In the genomic region with DNA sequence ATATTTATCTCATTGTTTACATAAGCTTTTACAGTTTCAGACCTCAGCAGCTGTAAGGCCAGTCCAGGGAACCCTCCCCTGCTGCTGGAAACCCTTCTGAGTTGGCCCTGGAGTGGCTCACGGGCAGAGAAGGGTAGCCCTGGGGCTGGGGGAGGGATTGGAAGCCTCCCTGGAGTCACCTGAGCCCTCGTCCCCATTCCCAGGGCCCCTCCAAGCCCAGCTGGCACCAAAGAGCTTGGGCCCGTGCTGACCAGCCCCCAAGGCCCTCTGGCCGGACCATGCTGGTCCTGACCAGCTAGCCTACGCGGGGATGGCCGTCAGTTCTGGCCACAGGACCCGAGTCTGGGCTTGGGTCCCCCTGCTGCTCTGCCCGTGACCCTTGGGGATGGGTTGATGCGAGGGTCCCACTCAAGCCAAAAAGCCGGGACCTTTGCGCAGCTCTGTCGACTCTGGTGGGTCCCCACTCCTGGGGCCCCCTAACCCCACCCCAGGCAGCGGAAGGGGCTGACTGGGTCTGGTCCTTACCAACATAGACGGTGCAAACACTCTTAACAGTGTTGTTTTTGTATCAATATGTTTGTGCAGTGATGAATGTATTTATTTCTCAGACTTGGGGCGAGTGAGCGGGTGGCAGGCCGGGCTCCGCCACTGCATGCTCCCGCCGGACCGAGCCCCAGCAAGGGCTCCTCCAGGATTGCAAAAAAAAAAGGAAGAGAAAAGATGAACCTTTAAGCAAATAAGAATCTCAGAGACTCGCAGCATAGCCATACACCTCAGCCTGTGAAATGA, we compare ENCODE assay signal across 1 cellular context.
TF ChIP-seq lines count a peak whose summit lies in the region.

No MANE protein-coding gene starts in this region.

TF ChIP-seq in GM23338, 12 proteins besides CTCF, POLR2A, EP300 and RAD21:
- TF ChIP-seq, protein P1, sequence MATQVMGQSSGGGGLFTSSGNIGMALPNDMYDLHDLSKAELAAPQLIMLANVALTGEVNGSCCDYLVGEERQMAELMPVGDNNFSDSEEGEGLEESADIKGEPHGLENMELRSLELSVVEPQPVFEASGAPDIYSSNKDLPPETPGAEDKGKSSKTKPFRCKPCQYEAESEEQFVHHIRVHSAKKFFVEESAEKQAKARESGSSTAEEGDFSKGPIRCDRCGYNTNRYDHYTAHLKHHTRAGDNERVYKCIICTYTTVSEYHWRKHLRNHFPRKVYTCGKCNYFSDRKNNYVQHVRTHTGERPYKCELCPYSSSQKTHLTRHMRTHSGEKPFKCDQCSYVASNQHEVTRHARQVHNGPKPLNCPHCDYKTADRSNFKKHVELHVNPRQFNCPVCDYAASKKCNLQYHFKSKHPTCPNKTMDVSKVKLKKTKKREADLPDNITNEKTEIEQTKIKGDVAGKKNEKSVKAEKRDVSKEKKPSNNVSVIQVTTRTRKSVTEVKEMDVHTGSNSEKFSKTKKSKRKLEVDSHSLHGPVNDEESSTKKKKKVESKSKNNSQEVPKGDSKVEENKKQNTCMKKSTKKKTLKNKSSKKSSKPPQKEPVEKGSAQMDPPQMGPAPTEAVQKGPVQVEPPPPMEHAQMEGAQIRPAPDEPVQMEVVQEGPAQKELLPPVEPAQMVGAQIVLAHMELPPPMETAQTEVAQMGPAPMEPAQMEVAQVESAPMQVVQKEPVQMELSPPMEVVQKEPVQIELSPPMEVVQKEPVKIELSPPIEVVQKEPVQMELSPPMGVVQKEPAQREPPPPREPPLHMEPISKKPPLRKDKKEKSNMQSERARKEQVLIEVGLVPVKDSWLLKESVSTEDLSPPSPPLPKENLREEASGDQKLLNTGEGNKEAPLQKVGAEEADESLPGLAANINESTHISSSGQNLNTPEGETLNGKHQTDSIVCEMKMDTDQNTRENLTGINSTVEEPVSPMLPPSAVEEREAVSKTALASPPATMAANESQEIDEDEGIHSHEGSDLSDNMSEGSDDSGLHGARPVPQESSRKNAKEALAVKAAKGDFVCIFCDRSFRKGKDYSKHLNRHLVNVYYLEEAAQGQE (IDR thresholded peaks at IDR 0.05; ENCODE audit: unreplicated experiment) = no peak
- no peak for TF ChIP-seq CREB1 (CRISPR knock-in tag; IDR thresholded peaks at IDR 0.05; ENCODE audit: low read depth)
- no peak for TF ChIP-seq EZH2 (IDR thresholded peaks at IDR 0.05; ENCODE audit: low read depth, unreplicated experiment)
- no peak for TF ChIP-seq POLR2AphosphoS5 (IDR thresholded peaks at IDR 0.05; ENCODE audit: low read depth)
- TF ChIP-seq, protein P2, sequence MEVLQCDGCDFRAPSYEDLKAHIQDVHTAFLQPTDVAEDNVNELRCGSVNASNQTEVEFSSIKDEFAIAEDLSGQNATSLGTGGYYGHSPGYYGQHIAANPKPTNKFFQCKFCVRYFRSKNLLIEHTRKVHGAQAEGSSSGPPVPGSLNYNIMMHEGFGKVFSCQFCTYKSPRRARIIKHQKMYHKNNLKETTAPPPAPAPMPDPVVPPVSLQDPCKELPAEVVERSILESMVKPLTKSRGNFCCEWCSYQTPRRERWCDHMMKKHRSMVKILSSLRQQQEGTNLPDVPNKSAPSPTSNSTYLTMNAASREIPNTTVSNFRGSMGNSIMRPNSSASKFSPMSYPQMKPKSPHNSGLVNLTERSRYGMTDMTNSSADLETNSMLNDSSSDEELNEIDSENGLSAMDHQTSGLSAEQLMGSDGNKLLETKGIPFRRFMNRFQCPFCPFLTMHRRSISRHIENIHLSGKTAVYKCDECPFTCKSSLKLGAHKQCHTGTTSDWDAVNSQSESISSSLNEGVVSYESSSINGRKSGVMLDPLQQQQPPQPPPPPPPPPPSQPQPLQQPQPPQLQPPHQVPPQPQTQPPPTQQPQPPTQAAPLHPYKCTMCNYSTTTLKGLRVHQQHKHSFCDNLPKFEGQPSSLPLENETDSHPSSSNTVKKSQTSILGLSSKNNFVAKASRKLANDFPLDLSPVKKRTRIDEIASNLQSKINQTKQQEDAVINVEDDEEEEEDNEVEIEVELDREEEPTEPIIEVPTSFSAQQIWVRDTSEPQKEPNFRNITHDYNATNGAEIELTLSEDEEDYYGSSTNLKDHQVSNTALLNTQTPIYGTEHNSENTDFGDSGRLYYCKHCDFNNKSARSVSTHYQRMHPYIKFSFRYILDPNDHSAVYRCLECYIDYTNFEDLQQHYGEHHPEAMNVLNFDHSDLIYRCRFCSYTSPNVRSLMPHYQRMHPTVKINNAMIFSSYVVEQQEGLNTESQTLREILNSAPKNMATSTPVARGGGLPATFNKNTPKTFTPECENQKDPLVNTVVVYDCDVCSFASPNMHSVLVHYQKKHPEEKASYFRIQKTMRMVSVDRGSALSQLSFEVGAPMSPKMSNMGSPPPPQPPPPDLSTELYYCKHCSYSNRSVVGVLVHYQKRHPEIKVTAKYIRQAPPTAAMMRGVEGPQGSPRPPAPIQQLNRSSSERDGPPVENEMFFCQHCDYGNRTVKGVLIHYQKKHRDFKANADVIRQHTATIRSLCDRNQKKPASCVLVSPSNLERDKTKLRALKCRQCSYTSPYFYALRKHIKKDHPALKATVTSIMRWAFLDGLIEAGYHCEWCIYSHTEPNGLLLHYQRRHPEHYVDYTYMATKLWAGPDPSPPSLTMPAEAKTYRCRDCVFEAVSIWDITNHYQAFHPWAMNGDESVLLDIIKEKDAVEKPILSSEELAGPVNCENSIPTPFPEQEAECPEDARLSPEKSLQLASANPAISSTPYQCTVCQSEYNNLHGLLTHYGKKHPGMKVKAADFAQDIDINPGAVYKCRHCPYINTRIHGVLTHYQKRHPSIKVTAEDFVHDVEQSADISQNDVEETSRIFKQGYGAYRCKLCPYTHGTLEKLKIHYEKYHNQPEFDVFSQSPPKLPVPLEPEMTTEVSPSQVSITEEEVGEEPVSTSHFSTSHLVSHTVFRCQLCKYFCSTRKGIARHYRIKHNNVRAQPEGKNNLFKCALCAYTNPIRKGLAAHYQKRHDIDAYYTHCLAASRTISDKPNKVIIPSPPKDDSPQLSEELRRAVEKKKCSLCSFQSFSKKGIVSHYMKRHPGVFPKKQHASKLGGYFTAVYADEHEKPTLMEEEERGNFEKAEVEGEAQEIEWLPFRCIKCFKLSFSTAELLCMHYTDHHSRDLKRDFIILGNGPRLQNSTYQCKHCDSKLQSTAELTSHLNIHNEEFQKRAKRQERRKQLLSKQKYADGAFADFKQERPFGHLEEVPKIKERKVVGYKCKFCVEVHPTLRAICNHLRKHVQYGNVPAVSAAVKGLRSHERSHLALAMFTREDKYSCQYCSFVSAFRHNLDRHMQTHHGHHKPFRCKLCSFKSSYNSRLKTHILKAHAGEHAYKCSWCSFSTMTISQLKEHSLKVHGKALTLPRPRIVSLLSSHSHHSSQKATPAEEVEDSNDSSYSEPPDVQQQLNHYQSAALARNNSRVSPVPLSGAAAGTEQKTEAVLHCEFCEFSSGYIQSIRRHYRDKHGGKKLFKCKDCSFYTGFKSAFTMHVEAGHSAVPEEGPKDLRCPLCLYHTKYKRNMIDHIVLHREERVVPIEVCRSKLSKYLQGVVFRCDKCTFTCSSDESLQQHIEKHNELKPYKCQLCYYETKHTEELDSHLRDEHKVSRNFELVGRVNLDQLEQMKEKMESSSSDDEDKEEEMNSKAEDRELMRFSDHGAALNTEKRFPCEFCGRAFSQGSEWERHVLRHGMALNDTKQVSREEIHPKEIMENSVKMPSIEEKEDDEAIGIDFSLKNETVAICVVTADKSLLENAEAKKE (CRISPR knock-in tag; IDR thresholded peaks at IDR 0.05) = no peak
- no peak for TF ChIP-seq NANOG (IDR thresholded peaks at IDR 0.05; ENCODE audit: borderline replicate concordance)
- no peak for TF ChIP-seq JUNB (IDR thresholded peaks at IDR 0.05; ENCODE audit: unreplicated experiment)
- no peak for TF ChIP-seq STAT1 (IDR thresholded peaks at IDR 0.05; ENCODE audit: unreplicated experiment)
- no peak for TF ChIP-seq ZNF114 (CRISPR knock-in tag; IDR thresholded peaks at IDR 0.05)
